Comparison of ENCODE assay signal across 12 cellular contexts in the genomic region with DNA sequence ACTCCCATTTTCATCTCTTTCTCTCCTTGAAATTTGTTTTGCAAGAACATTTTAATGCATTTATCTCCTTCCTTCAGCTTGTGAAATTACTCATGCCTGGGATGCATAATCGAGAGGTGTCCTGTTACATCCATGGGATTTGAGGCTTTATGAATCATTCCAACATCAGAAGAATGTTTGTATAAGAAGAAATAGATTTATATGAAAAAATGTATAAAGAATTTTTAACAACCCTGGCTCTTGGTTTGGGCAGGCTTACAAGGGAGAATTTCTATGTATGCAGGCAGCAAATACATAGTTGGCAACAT.
DNase-seq lines count a peak whose midpoint lies in the region; ATAC-seq, FAIRE-seq and TF ChIP-seq lines count a peak whose summit lies in the region.
"Had no signal": no experiment of that assay in that cellular context is flagged by ENCODE, and none has a peak within 500 bp of the region (broad histone marks: within the 10 kb centered on the region; RNA-seq: fewer than 3 reads in every experiment).

No MANE protein-coding gene starts in this region.

- TF ChIP-seq CTCF in endothelial cell of umbilical vein (IDR thresholded peaks at IDR 0.05; ENCODE audit: extremely low read depth in 1 of 2, insufficient read depth in 1 of 2, low read depth in 1 of 2, low read length in 2 of 2) (no peak), pancreas (IDR thresholded peaks at IDR 0.05) (no peak)

- no peak overlapping the region for H3K27ac ChIP-seq in endothelial cell of umbilical vein (ENCODE audit: insufficient read depth, low read depth, low read length)
- no peak overlapping the region for H3K27ac ChIP-seq in pancreas
- H3K27ac ChIP-seq: suprapubic skin had no signal

- H2AFZ ChIP-seq in endothelial cell of umbilical vein (ENCODE audit: low read depth, low read length) = no peak overlapping the region

- BruUV-seq in endothelial cell of umbilical vein (replicated peaks; lab: Mats Ljungman, UMichigan) = no TSS peak

- no peaks in the 10 kb centered on the region for H3K9me3 ChIP-seq in endothelial cell of umbilical vein (replicated peaks; ENCODE audit: control insufficient read depth, insufficient read depth, low read length)
- no peaks in the 10 kb centered on the region for H3K9me3 ChIP-seq in pancreas
- H3K9me3 ChIP-seq: suprapubic skin had no signal

- H3K4me1 ChIP-seq in endothelial cell of umbilical vein (ENCODE audit: control insufficient read depth, extremely low read depth, insufficient read depth, low read length) (peaks cover 3% of the 10 kb centered on the region), pancreas (no peaks in the 10 kb centered on the region)
- H3K4me1 ChIP-seq: suprapubic skin had no signal

- no peaks in the 10 kb centered on the region for H3K79me2 ChIP-seq in endothelial cell of umbilical vein (ENCODE audit: control insufficient read depth, insufficient read depth, low read length)

- POLR2A ChIA-PET in endothelial cell of umbilical vein (lab: Charles Lee) = no interaction called here

- H3K36me3 ChIP-seq in endothelial cell of umbilical vein (ENCODE audit: control insufficient read depth in 2 of 2, extremely low read depth in 1 of 2, insufficient read depth in 2 of 2, low read length in 2 of 2) (no peaks in the 10 kb centered on the region), pancreas (no peaks in the 10 kb centered on the region)
- H3K36me3 ChIP-seq: suprapubic skin had no signal

- FAIRE-seq in RCC 7860 (lab: Jason Lieb, UNC) (peak; percentile 92), endothelial cell of umbilical vein (lab: Jason Lieb, UNC) (no peak), pancreas (lab: Jason Lieb, UNC) (no peak)

- no peaks in the 10 kb centered on the region for H4K20me1 ChIP-seq in endothelial cell of umbilical vein (replicated peaks; ENCODE audit: control insufficient read depth, extremely low read depth, insufficient read depth, low read length)

- no peak overlapping the region for H3K9ac ChIP-seq in endothelial cell of umbilical vein (replicated peaks; ENCODE audit: extremely low read depth, insufficient read depth, low read length)

- H3K4me3 ChIP-seq in endothelial cell of umbilical vein (replicated peaks in 1 of 3; ENCODE audit: insufficient read depth in 1 of 3, low read depth in 1 of 3, low read length in 3 of 3) (no peak overlapping the region), pancreas (no peak overlapping the region)
- H3K4me3 ChIP-seq: suprapubic skin had no signal

- no peaks in the 10 kb centered on the region for H3K27me3 ChIP-seq in endothelial cell of umbilical vein (ENCODE audit: control insufficient read depth in 2 of 2, insufficient read depth in 2 of 2, low read length in 2 of 2)
- H3K27me3 ChIP-seq in pancreas = no peaks in the 10 kb centered on the region
- H3K27me3 ChIP-seq: suprapubic skin had no signal

- CTCF ChIA-PET in endothelial cell of umbilical vein (lab: Charles Lee) = interaction anchor here (1.1 to 1.7 kb wide), 2 partner anchors 8 to 10 kb away, joined by 4 to 6 read pairs; no protein-coding TSS in a partner anchor

- no peak overlapping the region for H3K4me2 ChIP-seq in endothelial cell of umbilical vein (ENCODE audit: insufficient read depth, low read length)

- intact Hi-C loops in endothelial cell of umbilical vein (cut with micrococcal nuclease) = no loop called here
- intact Hi-C loops in pancreas (cut with DNase I) = no loop called here

- DNase-seq in ELR (ENCODE audit: low read depth) = peak; percentile 93
- peak; percentile 57 for DNase-seq in RCC 7860 (ENCODE audit: low spot score)
- DNase-seq in endothelial cell of umbilical vein (ENCODE audit: low read depth, low spot score) = peak; percentile 72
- peak; percentile 49 for DNase-seq in renal cortical epithelial cell (ENCODE audit: low read depth)
- DNase-seq in foreskin melanocyte = no peak
- DNase-seq in midbrain (lab: John Stamatoyannopoulos, UW) = no peak
- no peak for DNase-seq in pancreas
- DNase-seq: effector memory CD4-positive, alpha-beta T cell; NCI-H510A had no signal

- no peaks in the 10 kb centered on the region for H3K9me1 ChIP-seq in endothelial cell of umbilical vein (replicated peaks; ENCODE audit: control insufficient read depth, extremely low read depth, insufficient read depth, low read length)

- no peak for TF ChIP-seq POLR2A in endothelial cell of umbilical vein (IDR thresholded peaks at IDR 0.05; ENCODE audit: low read depth, low read length)

- dilution Hi-C loops in endothelial cell of umbilical vein (cut with MboI; ENCODE audit: extremely low pct_ligation_motif_present, low sequenced_read_pairs) = no loop called here

- WGBS in pancreas, 2 donors = 82 to 85% methylated on average over 1 of the region's 1 CpG

- ATAC-seq in GM19397 (IDR thresholded peaks at IDR 0.05; ENCODE audit: unreplicated experiment) (no peak), pancreas (no peak)
- ATAC-seq: Right ventricle myocardium inferior had no signal

TF ChIP-seq in endothelial cell of umbilical vein, 7 proteins besides CTCF, POLR2A, EP300 and RAD21:
- TF ChIP-seq MYC (IDR thresholded peaks at IDR 0.05; ENCODE audit: low read depth, low read length) (no peak), FOS (IDR thresholded peaks at IDR 0.05; ENCODE audit: borderline replicate concordance, insufficient read depth, low read length) (peak; percentile 66)

Comparison
In these comparisons a context has a peak if more than half of its experiments do, and no peak if none do; other contexts are left out.
1. DNase-seq: peak in ELR (single experiment), RCC 7860 (single experiment), endothelial cell of umbilical vein (single experiment) and renal cortical epithelial cell (single experiment); none in foreskin melanocyte (single experiment), midbrain (single experiment) and pancreas (0 of 6).